Comparison of ENCODE assay signal across 22 cellular contexts in the genomic region with DNA sequence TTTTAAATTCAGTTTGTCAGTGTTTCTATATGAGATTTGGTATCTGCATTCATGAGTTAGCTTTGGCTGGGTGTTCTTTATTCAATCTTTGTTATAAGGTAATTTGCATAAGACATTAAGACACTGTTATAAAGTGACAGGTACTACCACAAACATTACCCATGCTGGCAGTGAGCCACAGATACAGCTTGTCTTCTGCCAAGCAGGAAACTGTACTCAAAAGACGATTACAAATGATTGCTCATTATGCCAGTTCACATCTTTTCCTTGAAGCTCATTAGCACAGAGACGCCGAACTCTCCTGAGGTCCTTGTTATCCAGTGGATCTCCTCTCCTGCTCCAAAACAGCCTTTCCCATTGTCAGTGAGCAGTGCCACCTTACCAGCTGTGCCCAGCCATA. TPM values are rescaled to one million over a fixed set of nuclear protein-coding genes. Genes with fewer than 3 reads are reported as not detected.
"Had no signal": no experiment of that assay in that cellular context is flagged by ENCODE, and none has a peak within 500 bp of the region (broad histone marks: within the 10 kb centered on the region; RNA-seq: fewer than 3 reads in every experiment).

No MANE protein-coding gene starts in this region.

- H3K27me3 ChIP-seq: brain microvascular endothelial cell, esophagus muscularis mucosa, upper lobe of right lung had no signal

- H3K27ac ChIP-seq: brain microvascular endothelial cell, esophagus muscularis mucosa, prostate gland, upper lobe of right lung had no signal

- H3K27me3 Mint-ChIP-seq: activated CD4-positive, alpha-beta T cell treated with anti-CD3 and anti-CD28 coated beads, Interleukin-2, amount 10 ng/mL, durations not matched to agents 7 days and 5 days had no signal

- H3K4me3 ChIP-seq: esophagus muscularis mucosa, prostate gland, upper lobe of right lung had no signal

- H3K27ac Mint-ChIP-seq: activated CD4-positive, alpha-beta T cell treated with anti-CD3 and anti-CD28 coated beads, Interleukin-2, amount 10 ng/mL, durations not matched to agents 7 days and 5 days; activated CD8-positive, alpha-beta T cell treated with anti-CD3 and anti-CD28 coated beads, Interleukin-2, amount 10 ng/mL, durations not matched to agents 7 days and 5 days; activated naive CD4-positive, alpha-beta T cell treated with anti-CD3 and anti-CD28 coated beads, Interleukin-2, amount 50 U/mL, for 72 hours; activated T-helper 1 cell treated with anti-CD3 and anti-CD28 coated beads, Interleukin-12 subunit alpha, Interleukin-12 subunit beta, Interleukin-2, Interleukin-4 antibody, amounts not matched to agents 30 ng/mL and 10 ng/mL and 1 ng/mL, durations not matched to agents 14 hours and 24 hours and 36 hours; natural killer cell; T-helper 17 cell had no signal

- DNase-seq: activated CD4-positive, alpha-beta T cell treated with anti-CD3 and anti-CD28 coated beads, Interleukin-2, amount 10 ng/mL, durations not matched to agents 7 days and 5 days; activated CD8-positive, alpha-beta T cell treated with anti-CD3 and anti-CD28 coated beads, Interleukin-2, amount 10 ng/mL, durations not matched to agents 7 days and 5 days; aorta; brain microvascular endothelial cell; central memory CD4-positive, alpha-beta T cell; dermis blood vessel endothelial cell; effector CD8-positive, alpha-beta T cell; glutamatergic neuron; hippocampal formation; kidney glomerular epithelial cell; left ventricle myocardium superior; midbrain; natural killer cell; stimulated activated CD4-positive, alpha-beta T cell treated with anti-CD3 and anti-CD28 coated beads, Interleukin-4, amount 100 ng/mL, for 4 hours; stimulated activated naive CD8-positive, alpha-beta T cell treated with anti-CD3 and anti-CD28 coated beads, Interleukin-15, Interleukin-2, amounts not matched to agents 100 U/mL and 50 U/mL, for 24 hours; T-helper 17 cell; upper lobe of right lung had no signal

- ATAC-seq: activated CD4-positive, CD25-positive, alpha-beta regulatory T cell treated with anti-CD3 and anti-CD28 coated beads, Interleukin-2, amount 50 U/mL, for 24 hours; activated CD8-positive, alpha-beta T cell treated with anti-CD3 and anti-CD28 coated beads, Interleukin-2, amount 10 ng/mL, durations not matched to agents 7 days and 5 days; activated naive CD4-positive, alpha-beta T cell treated with anti-CD3 and anti-CD28 coated beads, Interleukin-2, amount 50 U/mL, for 72 hours; left ventricle myocardium superior; natural killer cell; stimulated activated naive CD8-positive, alpha-beta T cell treated with anti-CD3 and anti-CD28 coated beads, Interleukin-15, Interleukin-2, amounts not matched to agents 100 U/mL and 50 U/mL, for 24 hours; T-helper 17 cell; upper lobe of right lung had no signal

- H3K9me3 ChIP-seq: esophagus muscularis mucosa, prostate gland, upper lobe of right lung had no signal

- H3K36me3 Mint-ChIP-seq: activated naive CD4-positive, alpha-beta T cell treated with anti-CD3 and anti-CD28 coated beads, Interleukin-2, amount 50 U/mL, for 72 hours; natural killer cell had no signal

- H3K4me3 Mint-ChIP-seq: activated CD4-positive, alpha-beta T cell treated with anti-CD3 and anti-CD28 coated beads, Interleukin-2, amount 10 ng/mL, durations not matched to agents 7 days and 5 days; activated CD8-positive, alpha-beta T cell treated with anti-CD3 and anti-CD28 coated beads, Interleukin-2, amount 10 ng/mL, durations not matched to agents 7 days and 5 days; activated T-helper 1 cell treated with anti-CD3 and anti-CD28 coated beads, Interleukin-12 subunit alpha, Interleukin-12 subunit beta, Interleukin-2, Interleukin-4 antibody, amounts not matched to agents 30 ng/mL and 10 ng/mL and 1 ng/mL, durations not matched to agents 14 hours and 24 hours and 36 hours; natural killer cell; T-helper 17 cell had no signal

- H3K4me1 Mint-ChIP-seq: activated CD4-positive, alpha-beta T cell treated with anti-CD3 and anti-CD28 coated beads, Interleukin-2, amount 10 ng/mL, durations not matched to agents 7 days and 5 days; natural killer cell; T-helper 17 cell had no signal

- H3K4me1 ChIP-seq: esophagus muscularis mucosa, prostate gland, upper lobe of right lung had no signal

- H3K36me3 ChIP-seq: brain microvascular endothelial cell, esophagus muscularis mucosa, prostate gland, upper lobe of right lung had no signal

- H3K9me3 Mint-ChIP-seq: activated CD4-positive, alpha-beta T cell treated with anti-CD3 and anti-CD28 coated beads, Interleukin-2, amount 10 ng/mL, durations not matched to agents 7 days and 5 days; activated naive CD4-positive, alpha-beta T cell treated with anti-CD3 and anti-CD28 coated beads, Interleukin-2, amount 50 U/mL, for 72 hours; activated T-helper 1 cell treated with anti-CD3 and anti-CD28 coated beads, Interleukin-12 subunit alpha, Interleukin-12 subunit beta, Interleukin-2, Interleukin-4 antibody, amounts not matched to agents 30 ng/mL and 10 ng/mL and 1 ng/mL, durations not matched to agents 14 hours and 24 hours and 36 hours; natural killer cell had no signal

RNA-seq across cellular contexts. Expression of gene AMPH, which starts 30.4 kb away (rescaled TPM):
- total RNA-seq: activated CD8-positive, alpha-beta T cell treated with anti-CD3 and anti-CD28 coated beads, Interleukin-2, amount 10 ng/mL, durations not matched to agents 7 days and 5 days; activated naive CD4-positive, alpha-beta T cell treated with anti-CD3 and anti-CD28 coated beads, Interleukin-2, amount 50 U/mL, for 72 hours; activated T-helper 1 cell treated with anti-CD3 and anti-CD28 coated beads, Interleukin-12 subunit alpha, Interleukin-12 subunit beta, Interleukin-2, Interleukin-4 antibody, amounts not matched to agents 30 ng/mL and 10 ng/mL and 1 ng/mL, durations not matched to agents 14 hours and 24 hours and 36 hours; dermis blood vessel endothelial cell; T-helper 17 cell had no signal
